In genomic region chr20:13008761-13009681, GRCh38 we compare ENCODE assay signal across 8 cellular contexts. TPM values are rescaled to one million over a fixed set of nuclear protein-coding genes. Genes with fewer than 3 reads are reported as not detected.
DNase-seq lines count a peak whose midpoint lies in the region; ATAC-seq and TF ChIP-seq lines count a peak whose summit lies in the region.

Gene SPTLC3, plus strand, starts transcription at chr20:13008972. Its CDS starts 296 bp downstream, at chr20:13009268.

- H3K4me3 Mint-ChIP-seq in dendritic cell treated with granulocyte-macrophage colony-stimulating factor and Interleukin-4, amounts not matched to agents 40 ng/mL and 50 ng/mL, for 4 days: peak within 1 kb of the TSS; percentile 54
- peak within 1 kb of the TSS; percentile 1 for H3K4me3 Mint-ChIP-seq in memory B cell
- H3K4me3 Mint-ChIP-seq in type B pancreatic cell: peak within 1 kb of the TSS; percentile 87

- no peak for TF ChIP-seq CTCF in type B pancreatic cell (conservative IDR thresholded peaks at IDR 0.05)

- H3K27me3 Mint-ChIP-seq in dendritic cell treated with granulocyte-macrophage colony-stimulating factor and Interleukin-4, amounts not matched to agents 40 ng/mL and 50 ng/mL, for 4 days: peaks cover 12% of the 10 kb centered on the region
- H3K27me3 Mint-ChIP-seq in memory B cell (peaks cover 2% of the 10 kb centered on the region), type B pancreatic cell (no peaks in the 10 kb centered on the region)

- no peak for TF ChIP-seq POLR2A in GM18505 (IDR thresholded peaks at IDR 0.05; ENCODE audit: borderline replicate concordance, extremely low read depth, insufficient read depth, insufficient read length)

- DNase-seq in LHCN-M2 (ENCODE audit: low read depth): peak; percentile 64
- DNase-seq in memory B cell (ENCODE audit: low spot score in 2 of 2): no peak
- DNase-seq in type B pancreatic cell (ENCODE audit: extremely low spot score, unreplicated experiment): no peak
- DNase-seq in G401 (ENCODE audit: low spot score): no peak
- DNase-seq in stimulated activated naive CD4-positive, alpha-beta T cell treated with Interleukin-2 at 50 U/mL for 16 hours (lab: John Stamatoyannopoulos, UW): no peak

- ATAC-seq in GM18505 (IDR thresholded peaks at IDR 0.05; ENCODE audit: unreplicated experiment) (peak; percentile 39), GM21825 (IDR thresholded peaks at IDR 0.05; ENCODE audit: unreplicated experiment) (peak; percentile 24), memory B cell (ENCODE audit: low read depth) (peak; percentile 16)

- no peaks in the 10 kb centered on the region for H3K9me3 Mint-ChIP-seq in dendritic cell treated with granulocyte-macrophage colony-stimulating factor and Interleukin-4, amounts not matched to agents 40 ng/mL and 50 ng/mL, for 4 days
- no peaks in the 10 kb centered on the region for H3K9me3 Mint-ChIP-seq in memory B cell
- H3K9me3 Mint-ChIP-seq in type B pancreatic cell: peaks cover under 1% of the 10 kb centered on the region

- H3K4me1 Mint-ChIP-seq in dendritic cell treated with granulocyte-macrophage colony-stimulating factor and Interleukin-4, amounts not matched to agents 40 ng/mL and 50 ng/mL, for 4 days (ENCODE audit: low read depth): peaks cover 25% of the 10 kb centered on the region
- peaks cover 12% of the 10 kb centered on the region for H3K4me1 Mint-ChIP-seq in memory B cell
- peaks cover 23% of the 10 kb centered on the region for H3K4me1 Mint-ChIP-seq in type B pancreatic cell (ENCODE audit: unreplicated experiment)

- peak within 1 kb of the TSS; percentile 72 for H3K27ac Mint-ChIP-seq in dendritic cell treated with granulocyte-macrophage colony-stimulating factor and Interleukin-4, amounts not matched to agents 40 ng/mL and 50 ng/mL, for 4 days
- H3K27ac Mint-ChIP-seq in memory B cell (no peak within 1 kb of the TSS), type B pancreatic cell (peak within 1 kb of the TSS; percentile 97)

- intact Hi-C loops in dendritic cell treated with granulocyte-macrophage colony-stimulating factor and Interleukin-4, amounts not matched to agents 40 ng/mL and 50 ng/mL, for 4 days (cut with micrococcal nuclease): loop anchor here (5.0 kb wide), 1 partner anchor 773 kb away; the partner anchor contains the start of gene ESF1

- H3K36me3 Mint-ChIP-seq in dendritic cell treated with granulocyte-macrophage colony-stimulating factor and Interleukin-4, amounts not matched to agents 40 ng/mL and 50 ng/mL, for 4 days (ENCODE audit: low read depth): no peaks in the 10 kb centered on the region
- H3K36me3 Mint-ChIP-seq in memory B cell: no peaks in the 10 kb centered on the region
- H3K36me3 Mint-ChIP-seq in type B pancreatic cell: no peaks in the 10 kb centered on the region

- in situ Hi-C loops in G401 (cut with HindIII; ENCODE audit: low sequenced_read_pairs): no loop called here

RNA-seq across cellular contexts. Expression of gene SPTLC3, which starts in this region (rescaled TPM):
- total RNA-seq in LHCN-M2 (2014; rRNA removed) (30.8 and 37.4 TPM in 2 replicates), type B pancreatic cell (ENCODE audit: low replicate concordance) (10.6 and 34.2 TPM in 2 replicates)
- polyA plus RNA-seq in LHCN-M2 (2012): 4.0 TPM
- total RNA-seq in G401 (2014; rRNA removed; shearing (Covaris generic)): not detected in 2 replicates

Comparison
In these comparisons a context has a peak if more than half of its experiments do, and no peak if none do; other contexts are left out.
1. RNA of gene SPTLC3 (total RNA-seq): 30.8 to 37.4 TPM in LHCN-M2 and 10.6 to 34.2 TPM in type B pancreatic cell; not detected in G401; every median in the first group is over 10 times any median in the second.
2. H3K4me3 Mint-ChIP-seq: peak in every context shown above with its lines; median percentile 87 in type B pancreatic cell; 54 in dendritic cell treated with granulocyte-macrophage colony-stimulating factor and Interleukin-4, amounts not matched to agents 40 ng/mL and 50 ng/mL, for 4 days; 1 in memory B cell.
3. Peak in every context shown above with its lines, with median percentiles within 50 percentile points of each other: ATAC-seq.